ENCODE assay signal across 8 cellular contexts in genomic region chr6:104859225-104860146, GRCh38. TPM values are rescaled to one million over a fixed set of nuclear protein-coding genes. Genes with fewer than 3 reads are reported as not detected.
DNase-seq lines count a peak whose midpoint lies in the region; ATAC-seq, FAIRE-seq and TF ChIP-seq lines count a peak whose summit lies in the region.

Gene HACE1, minus strand, starts transcription at chr6:104859919. Its CDS starts 277 bp downstream, at chr6:104859642.

- H3K9me3 ChIP-seq in pancreas = no peaks in the 10 kb centered on the region
- H3K9me3 ChIP-seq in tibial artery = no peaks in the 10 kb centered on the region

- 0 to 1% methylated on average over 65 to 89 of the region's 89 CpGs for WGBS in pancreas, 2 donors

- no peaks in the 10 kb centered on the region for H3K36me3 ChIP-seq in pancreas
- H3K36me3 ChIP-seq in tibial artery = no peaks in the 10 kb centered on the region

- peak; percentile 99 for ATAC-seq in HG02571 (IDR thresholded peaks at IDR 0.05; ENCODE audit: unreplicated experiment)
- peak; percentile 98 for ATAC-seq in SK-N-SH treated with all-trans-retinoic acid at 6 μM for 48 hours
- peak; percentile 99 to 100 for ATAC-seq in activated naive CD4-positive, alpha-beta T cell treated with anti-CD3 and anti-CD28 coated beads, Interleukin-2, amount 50 U/mL, for 72 hours
- peak; percentile 99 for ATAC-seq in Right ventricle myocardium inferior
- ATAC-seq in pancreas = peak; percentile 99 to 100 (median 100)

- H3K4me1 ChIP-seq in pancreas = peaks cover 0 to 9% (median 4%) of the 10 kb centered on the region in 3 donors
- H3K4me1 ChIP-seq in tibial artery = peaks cover 0 to 16% (median 6%) of the 10 kb centered on the region in 4 donors

- DNase-seq in GM10266 (ENCODE audit: extremely low spot score) (peak; percentile 93), NB4 (ENCODE audit: low read depth) (peak; percentile 94), Right ventricle myocardium inferior (ENCODE audit: missing footprints) (peak; percentile 96), pancreas (peak; percentile 84 to 93 (median 86)), tibial artery (peak; percentile 87 to 91)
- DNase-seq in activated naive CD4-positive, alpha-beta T cell treated with anti-CD3 and anti-CD28 coated beads, Interleukin-2, amount 50 U/mL, for 72 hours (ENCODE audit: low spot score in 2 of 2) = peak; percentile 85 to 87

- intact Hi-C loops in Right ventricle myocardium inferior (cut with DNase I) = no loop called here
- intact Hi-C loops in pancreas (cut with DNase I) = no loop called here
- intact Hi-C loops in tibial artery (cut with DNase I; ENCODE audit: low total_unique reads) = no loop called here

- H3K27ac ChIP-seq in pancreas (peak within 1 kb of the TSS in 3 of 4 donors; percentile 22 to 44 (median 34)), tibial artery (peak within 1 kb of the TSS; percentile 76 to 80)

- H3K27me3 ChIP-seq in pancreas (no peaks in the 10 kb centered on the region), tibial artery (no peaks in the 10 kb centered on the region)

- no peaks in the 10 kb centered on the region for H3K9me3 Mint-ChIP-seq in activated naive CD4-positive, alpha-beta T cell treated with anti-CD3 and anti-CD28 coated beads, Interleukin-2, amount 50 U/mL, for 72 hours

- FAIRE-seq in pancreas (lab: Jason Lieb, UNC) = no peak

- peak; percentile 49 for TF ChIP-seq POLR2A in NB4 (IDR thresholded peaks at IDR 0.05; ENCODE audit: extremely low read depth, insufficient read length)

- H3K4me3 ChIP-seq in NB4 (ENCODE audit: low read depth, low read length) (peak within 1 kb of the TSS; percentile 73), pancreas (peak within 1 kb of the TSS; percentile 68 to 99 (median 78)), tibial artery (peak within 1 kb of the TSS; percentile 70 to 72)

- TF ChIP-seq CTCF in GM10266 (IDR thresholded peaks at IDR 0.05; ENCODE audit: control insufficient read depth, insufficient read depth, low read depth, missing control alignments) (no peak), NB4 (IDR thresholded peaks at IDR 0.05; ENCODE audit: low read depth, low read length) (no peak), pancreas (IDR thresholded peaks at IDR 0.05) (peak in 1 of 4 donors; percentile 16), tibial artery (IDR thresholded peaks at IDR 0.05) (peak in 1 of 2 experiments; percentile 13)

- H3K27ac Mint-ChIP-seq in activated naive CD4-positive, alpha-beta T cell treated with anti-CD3 and anti-CD28 coated beads, Interleukin-2, amount 50 U/mL, for 72 hours = peak within 1 kb of the TSS; percentile 75 to 97

- H3K36me3 Mint-ChIP-seq in activated naive CD4-positive, alpha-beta T cell treated with anti-CD3 and anti-CD28 coated beads, Interleukin-2, amount 50 U/mL, for 72 hours = no peaks in the 10 kb centered on the region

TF ChIP-seq in SK-N-SH treated with all-trans-retinoic acid at 6 μM for 48 hours, 23 proteins besides CTCF, POLR2A, EP300 and RAD21:
- TF ChIP-seq ARNTL (CRISPR knock-in tag; IDR thresholded peaks at IDR 0.05; ENCODE audit: borderline replicate concordance, low read depth) = no peak
- 0 out of 2 replicates have a peak, but pooled peaks have one; percentile 9 for TF ChIP-seq TSHZ2 (CRISPR knock-in tag; IDR thresholded peaks at IDR 0.05)

RNA-seq across cellular contexts. Expression of gene HACE1, which starts in this region (rescaled TPM):
- 10 to 100 TPM; 14.1 to 25.1 TPM for total RNA-seq in activated naive CD4-positive, alpha-beta T cell treated with anti-CD3 and anti-CD28 coated beads, Interleukin-2, amount 50 U/mL, for 72 hours
- 6.0 TPM for total RNA-seq in Right ventricle myocardium inferior
- 1 to 10 TPM; 2.8 to 8.5 (median 4.1) TPM for total RNA-seq in pancreas
- polyA plus RNA-seq in pancreas = 1 to 10 TPM; 3.5 to 5.9 TPM

Comparison
In these comparisons a context has a peak if more than half of its experiments do, and no peak if none do; other contexts are left out.
1. Peak in every context shown above with its lines: DNase-seq, ATAC-seq, H3K4me3 ChIP-seq and H3K27ac ChIP-seq.